In the genomic region with DNA sequence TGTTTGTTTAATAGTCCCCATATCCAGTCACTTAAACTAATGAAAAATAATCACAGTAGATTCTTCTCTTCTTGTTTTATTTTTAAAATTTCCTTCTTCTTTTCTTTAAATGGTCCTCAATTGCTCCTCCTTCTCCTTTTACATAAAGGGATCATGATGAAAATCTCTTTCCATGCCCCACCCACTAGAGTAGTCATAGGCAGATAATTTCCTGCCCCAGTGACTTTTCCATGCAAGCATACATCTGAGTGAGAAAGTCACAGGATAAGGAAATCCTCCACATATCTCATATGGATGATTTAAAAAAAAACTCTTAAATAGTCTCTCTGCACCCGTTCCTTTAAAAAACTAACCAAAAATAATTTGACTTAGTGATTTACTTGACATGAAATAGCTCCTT, we compare ENCODE assay signal across 23 cellular contexts.
DNase-seq lines count a peak whose midpoint lies in the region; ATAC-seq and TF ChIP-seq lines count a peak whose summit lies in the region.
"Had no signal": no experiment of that assay in that cellular context is flagged by ENCODE, and none has a peak within 500 bp of the region (broad histone marks: within the 10 kb centered on the region; RNA-seq: fewer than 3 reads in every experiment).

No MANE protein-coding gene starts in this region.

- no peaks in the 10 kb centered on the region for H3K36me3 ChIP-seq in HAP-1 (replicated peaks)
- H3K36me3 ChIP-seq: left lung, prostate gland, transverse colon had no signal

- no peaks in the 10 kb centered on the region for H3K9me3 ChIP-seq in HAP-1
- H3K9me3 ChIP-seq: body of pancreas, left lung, mucosa of descending colon, prostate gland, transverse colon had no signal

- ATAC-seq in GM21723 (IDR thresholded peaks at IDR 0.05; ENCODE audit: unreplicated experiment) = no peak
- ATAC-seq: activated T-cell treated with anti-CD3 and anti-CD28 coated beads, Interleukin-2, amount 50 U/mL, for 72 hours; body of pancreas; left lung; mucosa of descending colon; Panc1 had no signal

- H3K4me3 ChIP-seq in astrocyte of the spinal cord (ENCODE audit: low read depth, low read length) (no peak overlapping the region), foreskin fibroblast (ENCODE audit: low read depth in 1 of 2, low read length in 2 of 2) (no peak overlapping the region), HAP-1 (no peak overlapping the region)
- H3K4me3 ChIP-seq: body of pancreas, coronary artery, left lung, mucosa of descending colon, prostate gland, transverse colon had no signal

- in situ Hi-C loops in astrocyte of the spinal cord (cut with HindIII; ENCODE audit: low sequenced_read_pairs) = no loop called here
- in situ Hi-C loops in HAP-1 (cut with MboI; ENCODE audit: low sequenced_read_pairs) = no loop called here

- DNase-seq in M059J (ENCODE audit: low read depth) = peak; percentile 8
- peak; percentile 33 for DNase-seq in astrocyte of the spinal cord (ENCODE audit: low read depth, low spot score)
- peak; percentile 33 to 76 for DNase-seq in foreskin fibroblast
- peak; percentile 36 for DNase-seq in stromal cell of bone marrow (ENCODE audit: low read depth)
- no peak for DNase-seq in HAP-1 (ENCODE audit: low spot score in 2 of 2)
- DNase-seq in stimulated activated CD4-positive, alpha-beta T cell treated with anti-CD3 and anti-CD28 coated beads, Interleukin-2, amount 100 ng/mL, for 24 hours = no peak
- DNase-seq: activated CD8-positive, alpha-beta memory T cell treated with anti-CD3 and anti-CD28 coated beads for 24 hours; activated naive CD4-positive, alpha-beta T cell treated with anti-CD3 and anti-CD28 coated beads, Interleukin-2, amount 50 U/mL, for 16 hours; activated T-cell treated with anti-CD3 and anti-CD28 coated beads, Interleukin-2, amount 50 U/mL, for 72 hours; body of pancreas; DMS79 treated with DMSO at 0.1 percent for 48 hours; H7; left lung; mucosa of descending colon; NCI-H1930; NCI-H2227 treated with DMSO at 0.1 percent for 48 hours; small intestine; stimulated activated CD4-positive, alpha-beta T cell treated with anti-CD3 and anti-CD28 coated beads, Interleukin-4, amount 100 ng/mL, for 24 hours; transverse colon had no signal

- no peaks in the 10 kb centered on the region for H3K27me3 ChIP-seq in HAP-1 (ENCODE audit: low read depth)
- H3K27me3 ChIP-seq: body of pancreas, left lung, transverse colon had no signal

- TF ChIP-seq CTCF in astrocyte of the spinal cord (IDR thresholded peaks at IDR 0.05; ENCODE audit: low read depth, low read length) = no peak
- TF ChIP-seq CTCF in foreskin fibroblast (IDR thresholded peaks at IDR 0.05; ENCODE audit: low read depth, low read length) = no peak

- H3K4me1 ChIP-seq in HAP-1 = no peaks in the 10 kb centered on the region
- H3K4me1 ChIP-seq: body of pancreas, left lung, prostate gland had no signal

Comparison
In these comparisons a context has a peak if more than half of its experiments do, and no peak if none do; other contexts are left out.
1. DNase-seq: peak in M059J (single experiment), astrocyte of the spinal cord (single experiment), foreskin fibroblast (2 of 2) and stromal cell of bone marrow (single experiment); none in HAP-1 (0 of 2) and stimulated activated CD4-positive, alpha-beta T cell treated with anti-CD3 and anti-CD28 coated beads, Interleukin-2, amount 100 ng/mL, for 24 hours (0 of 2).